Comparison of ENCODE assay signal across 1 cellular context in genomic region chr20:37390891-37391525, GRCh38.
A peak's percentile ranks its signal among the peaks of the same experiment; 100 is the strongest.
TF ChIP-seq lines count a peak whose summit lies in the region.

No MANE protein-coding gene starts in this region.

TF ChIP-seq in HepG2, 621 proteins besides CTCF, POLR2A, EP300 and RAD21 (continued from another document and continues in another):
- TF ChIP-seq, protein P1, sequence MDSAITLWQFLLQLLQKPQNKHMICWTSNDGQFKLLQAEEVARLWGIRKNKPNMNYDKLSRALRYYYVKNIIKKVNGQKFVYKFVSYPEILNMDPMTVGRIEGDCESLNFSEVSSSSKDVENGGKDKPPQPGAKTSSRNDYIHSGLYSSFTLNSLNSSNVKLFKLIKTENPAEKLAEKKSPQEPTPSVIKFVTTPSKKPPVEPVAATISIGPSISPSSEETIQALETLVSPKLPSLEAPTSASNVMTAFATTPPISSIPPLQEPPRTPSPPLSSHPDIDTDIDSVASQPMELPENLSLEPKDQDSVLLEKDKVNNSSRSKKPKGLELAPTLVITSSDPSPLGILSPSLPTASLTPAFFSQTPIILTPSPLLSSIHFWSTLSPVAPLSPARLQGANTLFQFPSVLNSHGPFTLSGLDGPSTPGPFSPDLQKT (CRISPR knock-in tag; IDR thresholded peaks at IDR 0.05; ENCODE audit: borderline replicate concordance), result no peak
- peak; percentile 79 for TF ChIP-seq SOX5 (CRISPR knock-in tag; IDR thresholded peaks at IDR 0.05; ENCODE audit: borderline replicate concordance)
- no peak for TF ChIP-seq ZNF326 (CRISPR knock-in tag; IDR thresholded peaks at IDR 0.05; ENCODE audit: borderline replicate concordance)
- TF ChIP-seq, protein P2, sequence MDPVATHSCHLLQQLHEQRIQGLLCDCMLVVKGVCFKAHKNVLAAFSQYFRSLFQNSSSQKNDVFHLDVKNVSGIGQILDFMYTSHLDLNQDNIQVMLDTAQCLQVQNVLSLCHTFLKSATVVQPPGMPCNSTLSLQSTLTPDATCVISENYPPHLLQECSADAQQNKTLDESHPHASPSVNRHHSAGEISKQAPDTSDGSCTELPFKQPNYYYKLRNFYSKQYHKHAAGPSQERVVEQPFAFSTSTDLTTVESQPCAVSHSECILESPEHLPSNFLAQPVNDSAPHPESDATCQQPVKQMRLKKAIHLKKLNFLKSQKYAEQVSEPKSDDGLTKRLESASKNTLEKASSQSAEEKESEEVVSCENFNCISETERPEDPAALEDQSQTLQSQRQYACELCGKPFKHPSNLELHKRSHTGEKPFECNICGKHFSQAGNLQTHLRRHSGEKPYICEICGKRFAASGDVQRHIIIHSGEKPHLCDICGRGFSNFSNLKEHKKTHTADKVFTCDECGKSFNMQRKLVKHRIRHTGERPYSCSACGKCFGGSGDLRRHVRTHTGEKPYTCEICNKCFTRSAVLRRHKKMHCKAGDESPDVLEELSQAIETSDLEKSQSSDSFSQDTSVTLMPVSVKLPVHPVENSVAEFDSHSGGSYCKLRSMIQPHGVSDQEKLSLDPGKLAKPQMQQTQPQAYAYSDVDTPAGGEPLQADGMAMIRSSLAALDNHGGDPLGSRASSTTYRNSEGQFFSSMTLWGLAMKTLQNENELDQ (CRISPR knock-in tag; IDR thresholded peaks at IDR 0.05; ENCODE audit: borderline replicate concordance), result 0 out of 2 replicates have a peak, but pooled peaks have one; percentile 48
- no peak for TF ChIP-seq PRMT3 (CRISPR knock-in tag; IDR thresholded peaks at IDR 0.05; ENCODE audit: borderline replicate concordance, low read depth)
- TF ChIP-seq GRHL1 (CRISPR knock-in tag; conservative IDR thresholded peaks at IDR 0.05), result no peak
- no peak for TF ChIP-seq ZNF354B (CRISPR knock-in tag; IDR thresholded peaks at IDR 0.05)
- no peak for TF ChIP-seq FOSL1 (CRISPR knock-in tag; IDR thresholded peaks at IDR 0.05; ENCODE audit: borderline replicate concordance)
- 0 out of 2 replicates have a peak, but pooled peaks have one; percentile 82 for TF ChIP-seq ZBTB3 (CRISPR knock-in tag; IDR thresholded peaks at IDR 0.05; ENCODE audit: borderline replicate concordance, low read depth)
- peak; percentile 88 for TF ChIP-seq ZSCAN9 (CRISPR knock-in tag; IDR thresholded peaks at IDR 0.05; ENCODE audit: borderline replicate concordance)
- TF ChIP-seq ZBTB44 (CRISPR knock-in tag; IDR thresholded peaks at IDR 0.05), result no peak; the same call in 1 of the 2 replicates
- TF ChIP-seq, protein P3, sequence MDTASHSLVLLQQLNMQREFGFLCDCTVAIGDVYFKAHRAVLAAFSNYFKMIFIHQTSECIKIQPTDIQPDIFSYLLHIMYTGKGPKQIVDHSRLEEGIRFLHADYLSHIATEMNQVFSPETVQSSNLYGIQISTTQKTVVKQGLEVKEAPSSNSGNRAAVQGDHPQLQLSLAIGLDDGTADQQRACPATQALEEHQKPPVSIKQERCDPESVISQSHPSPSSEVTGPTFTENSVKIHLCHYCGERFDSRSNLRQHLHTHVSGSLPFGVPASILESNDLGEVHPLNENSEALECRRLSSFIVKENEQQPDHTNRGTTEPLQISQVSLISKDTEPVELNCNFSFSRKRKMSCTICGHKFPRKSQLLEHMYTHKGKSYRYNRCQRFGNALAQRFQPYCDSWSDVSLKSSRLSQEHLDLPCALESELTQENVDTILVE (CRISPR knock-in tag; IDR thresholded peaks at IDR 0.05), result peak; percentile 87
- peak; percentile 33 for TF ChIP-seq MED8 (CRISPR knock-in tag; IDR thresholded peaks at IDR 0.05; ENCODE audit: insufficient replicate concordance)
- TF ChIP-seq, protein P4, sequence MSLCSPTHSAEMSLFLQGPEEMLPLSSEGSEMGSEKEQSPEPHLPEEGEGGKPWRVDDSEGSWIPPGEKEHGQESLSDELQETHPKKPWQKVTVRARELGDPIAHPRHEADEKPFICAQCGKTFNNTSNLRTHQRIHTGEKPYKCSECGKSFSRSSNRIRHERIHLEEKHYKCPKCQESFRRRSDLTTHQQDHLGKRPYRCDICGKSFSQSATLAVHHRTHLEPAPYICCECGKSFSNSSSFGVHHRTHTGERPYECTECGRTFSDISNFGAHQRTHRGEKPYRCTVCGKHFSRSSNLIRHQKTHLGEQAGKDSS (CRISPR knock-in tag; IDR thresholded peaks at IDR 0.05; ENCODE audit: borderline replicate concordance, low read depth), result peak; percentile 77
- TF ChIP-seq, protein P5, sequence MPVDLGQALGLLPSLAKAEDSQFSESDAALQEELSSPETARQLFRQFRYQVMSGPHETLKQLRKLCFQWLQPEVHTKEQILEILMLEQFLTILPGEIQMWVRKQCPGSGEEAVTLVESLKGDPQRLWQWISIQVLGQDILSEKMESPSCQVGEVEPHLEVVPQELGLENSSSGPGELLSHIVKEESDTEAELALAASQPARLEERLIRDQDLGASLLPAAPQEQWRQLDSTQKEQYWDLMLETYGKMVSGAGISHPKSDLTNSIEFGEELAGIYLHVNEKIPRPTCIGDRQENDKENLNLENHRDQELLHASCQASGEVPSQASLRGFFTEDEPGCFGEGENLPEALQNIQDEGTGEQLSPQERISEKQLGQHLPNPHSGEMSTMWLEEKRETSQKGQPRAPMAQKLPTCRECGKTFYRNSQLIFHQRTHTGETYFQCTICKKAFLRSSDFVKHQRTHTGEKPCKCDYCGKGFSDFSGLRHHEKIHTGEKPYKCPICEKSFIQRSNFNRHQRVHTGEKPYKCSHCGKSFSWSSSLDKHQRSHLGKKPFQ (CRISPR knock-in tag; IDR thresholded peaks at IDR 0.05; ENCODE audit: insufficient replicate concordance), result no peak
- no peak for TF ChIP-seq SMC3 (IDR thresholded peaks at IDR 0.05; ENCODE audit: low read length)
- no peak for TF ChIP-seq KAT2B (IDR thresholded peaks at IDR 0.05; ENCODE audit: borderline replicate concordance, low read depth, low read length)
- no peak for TF ChIP-seq HBP1 (CRISPR knock-in tag; IDR thresholded peaks at IDR 0.05; ENCODE audit: low read depth)
- no peak for TF ChIP-seq RARG (CRISPR knock-in tag; IDR thresholded peaks at IDR 0.05; ENCODE audit: low read depth)
- no peak for TF ChIP-seq MLLT10 (CRISPR knock-in tag; IDR thresholded peaks at IDR 0.05)
- no peak for TF ChIP-seq SCMH1 (CRISPR knock-in tag; IDR thresholded peaks at IDR 0.05; ENCODE audit: borderline replicate concordance)
- TF ChIP-seq, protein P6, sequence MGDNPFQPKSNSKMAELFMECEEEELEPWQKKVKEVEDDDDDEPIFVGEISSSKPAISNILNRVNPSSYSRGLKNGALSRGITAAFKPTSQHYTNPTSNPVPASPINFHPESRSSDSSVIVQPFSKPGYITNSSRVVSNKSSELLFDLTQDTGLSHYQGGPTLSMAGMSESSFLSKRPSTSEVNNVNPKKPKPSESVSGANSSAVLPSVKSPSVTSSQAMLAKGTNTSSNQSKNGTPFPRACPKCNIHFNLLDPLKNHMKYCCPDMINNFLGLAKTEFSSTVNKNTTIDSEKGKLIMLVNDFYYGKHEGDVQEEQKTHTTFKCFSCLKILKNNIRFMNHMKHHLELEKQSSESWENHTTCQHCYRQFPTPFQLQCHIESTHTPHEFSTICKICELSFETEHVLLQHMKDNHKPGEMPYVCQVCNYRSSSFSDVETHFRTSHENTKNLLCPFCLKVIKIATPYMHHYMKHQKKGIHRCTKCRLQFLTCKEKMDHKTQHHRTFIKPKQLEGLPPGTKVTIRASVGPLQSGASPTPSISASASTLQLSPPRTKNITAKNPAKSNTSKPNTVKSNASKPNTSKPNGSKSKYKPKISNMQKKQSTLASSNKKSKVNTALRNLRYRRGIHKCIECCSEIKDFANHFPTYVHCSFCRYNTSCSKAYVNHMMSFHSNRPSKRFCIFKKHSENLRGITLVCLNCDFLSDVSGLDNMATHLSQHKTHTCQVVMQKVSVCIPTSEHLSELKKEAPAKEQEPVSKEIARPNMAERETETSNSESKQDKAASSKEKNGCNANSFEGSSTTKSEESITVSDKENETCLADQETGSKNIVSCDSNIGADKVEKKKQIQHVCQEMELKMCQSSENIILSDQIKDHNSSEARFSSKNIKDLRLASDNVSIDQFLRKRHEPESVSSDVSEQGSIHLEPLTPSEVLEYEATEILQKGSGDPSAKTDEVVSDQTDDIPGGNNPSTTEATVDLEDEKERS (CRISPR knock-in tag; IDR thresholded peaks at IDR 0.05), result peak; percentile 65; the same call in 1 of the 2 replicates
- peak; percentile 10 for TF ChIP-seq ZEB1 (IDR thresholded peaks at IDR 0.05; ENCODE audit: insufficient replicate concordance, low read depth)
- peak; percentile 65; the same call in 1 of the 2 replicates for TF ChIP-seq HIVEP1 (CRISPR knock-in tag; IDR thresholded peaks at IDR 0.05)
- TF ChIP-seq ZNF549 (CRISPR knock-in tag; IDR thresholded peaks at IDR 0.05), result no peak
- TF ChIP-seq TFDP1 (CRISPR knock-in tag; IDR thresholded peaks at IDR 0.05; ENCODE audit: borderline replicate concordance), result peak; percentile 74; the same call in 1 of the 2 replicates
- no peak for TF ChIP-seq CREB1 (IDR thresholded peaks at IDR 0.05)
- no peak for TF ChIP-seq CREB1 (CRISPR knock-in tag; IDR thresholded peaks at IDR 0.05)
- TF ChIP-seq ZNF207 (IDR thresholded peaks at IDR 0.05; ENCODE audit: borderline replicate concordance), result no peak
- TF ChIP-seq ZNF816 (CRISPR knock-in tag; IDR thresholded peaks at IDR 0.05; ENCODE audit: borderline replicate concordance), result no peak
- TF ChIP-seq ELF1 (CRISPR knock-in tag; IDR thresholded peaks at IDR 0.05), result no peak
- TF ChIP-seq ZFP37 (CRISPR knock-in tag; IDR thresholded peaks at IDR 0.05; ENCODE audit: borderline replicate concordance), result no peak
- peak; percentile 87 for TF ChIP-seq MTA1 (CRISPR knock-in tag; IDR thresholded peaks at IDR 0.05; ENCODE audit: borderline replicate concordance)
- TF ChIP-seq ZNF761 (CRISPR knock-in tag; conservative IDR thresholded peaks at IDR 0.05), result peak; percentile 84
- TF ChIP-seq SYNCRIP (IDR thresholded peaks at IDR 0.05; ENCODE audit: insufficient read depth, low read depth, low read length), result no peak
- peak; percentile 36; the same call in 1 of the 2 replicates for TF ChIP-seq ATAD3A (CRISPR knock-in tag; IDR thresholded peaks at IDR 0.05)
- TF ChIP-seq NFE2L2 (IDR thresholded peaks at IDR 0.05; ENCODE audit: low read length), result no peak
- TF ChIP-seq, protein P7, sequence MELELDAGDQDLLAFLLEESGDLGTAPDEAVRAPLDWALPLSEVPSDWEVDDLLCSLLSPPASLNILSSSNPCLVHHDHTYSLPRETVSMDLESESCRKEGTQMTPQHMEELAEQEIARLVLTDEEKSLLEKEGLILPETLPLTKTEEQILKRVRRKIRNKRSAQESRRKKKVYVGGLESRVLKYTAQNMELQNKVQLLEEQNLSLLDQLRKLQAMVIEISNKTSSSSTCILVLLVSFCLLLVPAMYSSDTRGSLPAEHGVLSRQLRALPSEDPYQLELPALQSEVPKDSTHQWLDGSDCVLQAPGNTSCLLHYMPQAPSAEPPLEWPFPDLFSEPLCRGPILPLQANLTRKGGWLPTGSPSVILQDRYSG (CRISPR knock-in tag; IDR thresholded peaks at IDR 0.05), result no peak
- no peak for TF ChIP-seq NR3C1 (CRISPR knock-in tag; IDR thresholded peaks at IDR 0.05)
- TF ChIP-seq, protein P8, sequence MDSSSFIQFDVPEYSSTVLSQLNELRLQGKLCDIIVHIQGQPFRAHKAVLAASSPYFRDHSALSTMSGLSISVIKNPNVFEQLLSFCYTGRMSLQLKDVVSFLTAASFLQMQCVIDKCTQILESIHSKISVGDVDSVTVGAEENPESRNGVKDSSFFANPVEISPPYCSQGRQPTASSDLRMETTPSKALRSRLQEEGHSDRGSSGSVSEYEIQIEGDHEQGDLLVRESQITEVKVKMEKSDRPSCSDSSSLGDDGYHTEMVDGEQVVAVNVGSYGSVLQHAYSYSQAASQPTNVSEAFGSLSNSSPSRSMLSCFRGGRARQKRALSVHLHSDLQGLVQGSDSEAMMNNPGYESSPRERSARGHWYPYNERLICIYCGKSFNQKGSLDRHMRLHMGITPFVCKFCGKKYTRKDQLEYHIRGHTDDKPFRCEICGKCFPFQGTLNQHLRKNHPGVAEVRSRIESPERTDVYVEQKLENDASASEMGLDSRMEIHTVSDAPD (CRISPR knock-in tag; IDR thresholded peaks at IDR 0.05), result peak; percentile 59; the same call in 1 of the 2 replicates
- 0 out of 2 replicates have a peak, but pooled peaks have one; percentile 51 for TF ChIP-seq ZNF317 (CRISPR knock-in tag; IDR thresholded peaks at IDR 0.05)
